Comparison of ENCODE assay signal across 1 cellular context in the genomic region with DNA sequence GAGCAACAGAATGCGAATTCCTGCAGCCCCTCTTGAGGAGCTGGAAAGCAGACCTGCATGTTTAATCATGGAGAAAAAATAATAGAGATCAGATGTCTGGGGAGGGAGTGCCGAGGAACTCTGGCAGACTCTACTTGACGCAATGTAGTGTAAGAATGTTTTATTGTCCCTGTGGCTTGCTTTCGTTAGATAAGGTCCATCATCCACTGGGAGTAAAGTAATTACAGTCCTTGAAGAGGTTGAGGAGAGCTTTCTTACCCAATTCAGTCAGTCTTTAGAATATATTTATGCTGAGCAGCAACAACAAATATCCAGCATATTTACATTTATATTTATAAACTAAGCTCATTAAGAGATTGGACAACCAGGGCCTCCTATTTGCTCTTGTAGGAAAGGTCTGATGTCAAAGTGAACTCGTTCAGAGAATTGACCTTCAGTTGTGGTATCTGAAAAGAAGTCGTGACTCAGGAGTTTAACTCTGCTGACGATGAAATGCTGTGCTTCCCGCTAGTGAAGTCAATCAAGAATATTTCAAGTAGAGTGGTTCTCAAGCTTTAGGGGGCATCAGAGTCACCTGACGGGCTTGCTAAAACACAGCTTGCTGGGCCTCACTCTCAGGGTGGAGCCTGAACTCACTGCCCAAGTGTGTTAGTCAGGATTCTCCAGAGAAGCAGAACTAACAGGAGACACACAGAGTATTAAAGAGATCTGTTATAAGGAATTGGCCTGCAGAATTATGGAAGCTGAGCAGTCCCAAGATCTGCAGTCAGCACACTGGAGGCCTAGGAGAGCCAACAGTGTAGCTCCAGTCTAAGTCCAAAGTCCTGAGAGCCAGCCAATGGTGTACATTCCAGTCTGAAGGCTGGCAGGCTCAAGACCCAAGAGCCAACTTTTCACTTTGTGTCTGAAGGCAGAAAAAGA.
TF ChIP-seq lines count a peak whose summit lies in the region.

No MANE protein-coding gene starts in this region.

TF ChIP-seq in K562, 482 proteins besides CTCF, POLR2A, EP300 and RAD21 (continued from another document and continues in another):
- TF ChIP-seq ZBTB40 (IDR thresholded peaks at IDR 0.05) (no peak), ZBTB40 (CRISPR knock-in tag; IDR thresholded peaks at IDR 0.05) (no peak), BDP1 (IDR thresholded peaks at IDR 0.05; ENCODE audit: insufficient read depth, insufficient read length) (no peak), TAL1 (IDR thresholded peaks at IDR 0.05) (peak; percentile 51), ZNF384 (IDR thresholded peaks at IDR 0.05; ENCODE audit: low read depth, low read length) (no peak), LCOR (CRISPR knock-in tag; IDR thresholded peaks at IDR 0.05) (no peak), ZMIZ1 (IDR thresholded peaks at IDR 0.05; ENCODE audit: low read depth in 2 of 2, low read length in 2 of 2) (peak in 1 of 2 experiments; percentile 41; a peak in 1 of 4 replicates), KDM5B (IDR thresholded peaks at IDR 0.05; ENCODE audit: insufficient replicate concordance, low read depth, low read length) (no peak), PTTG1 (tag; IDR thresholded peaks at IDR 0.05; ENCODE audit: low read depth) (no peak), ZC3H4 (CRISPR knock-in tag; IDR thresholded peaks at IDR 0.05; ENCODE audit: borderline replicate concordance) (no peak), POLR2AphosphoS5 (IDR thresholded peaks at IDR 0.05; ENCODE audit: control insufficient read depth, insufficient read depth, low read depth, low read length) (no peak), RUNX1 (IDR thresholded peaks at IDR 0.05; ENCODE audit: low read depth) (no peak), ZFP30 (CRISPR knock-in tag; IDR thresholded peaks at IDR 0.05; ENCODE audit: borderline replicate concordance) (no peak), MEF2A (IDR thresholded peaks at IDR 0.05; ENCODE audit: control insufficient read depth, low read depth, low read length) (no peak), MBD2 (IDR thresholded peaks at IDR 0.05; ENCODE audit: borderline replicate concordance, low read depth) (no peak), MCM7 (IDR thresholded peaks at IDR 0.05) (no peak), MCM3 (IDR thresholded peaks at IDR 0.05) (no peak), ETS1 (conservative IDR thresholded peaks at IDR 0.05; ENCODE audit: control insufficient read depth, low read depth, low read length) (no peak), ZNF224 (CRISPR knock-in tag; IDR thresholded peaks at IDR 0.05) (no peak), MAFG (tag; conservative IDR thresholded peaks at IDR 0.05) (peak; percentile 87), RFX1 (IDR thresholded peaks at IDR 0.05) (no peak), XRCC3 (IDR thresholded peaks at IDR 0.05) (no peak), TFE3 (CRISPR knock-in tag; IDR thresholded peaks at IDR 0.05) (peak; percentile 35), POU5F1 (IDR thresholded peaks at IDR 0.05; ENCODE audit: borderline replicate concordance, low read depth, low read length, partially characterized antibody) (no peak), MYNN (IDR thresholded peaks at IDR 0.05) (no peak), MYNN (CRISPR knock-in tag; IDR thresholded peaks at IDR 0.05) (no peak), TARDBP (IDR thresholded peaks at IDR 0.05) (no peak), ZNF778 (CRISPR knock-in tag; IDR thresholded peaks at IDR 0.05) (no peak), FOSL1 (tag; conservative IDR thresholded peaks at IDR 0.05) (peak; percentile 76)
- TF ChIP-seq, protein P1, sequence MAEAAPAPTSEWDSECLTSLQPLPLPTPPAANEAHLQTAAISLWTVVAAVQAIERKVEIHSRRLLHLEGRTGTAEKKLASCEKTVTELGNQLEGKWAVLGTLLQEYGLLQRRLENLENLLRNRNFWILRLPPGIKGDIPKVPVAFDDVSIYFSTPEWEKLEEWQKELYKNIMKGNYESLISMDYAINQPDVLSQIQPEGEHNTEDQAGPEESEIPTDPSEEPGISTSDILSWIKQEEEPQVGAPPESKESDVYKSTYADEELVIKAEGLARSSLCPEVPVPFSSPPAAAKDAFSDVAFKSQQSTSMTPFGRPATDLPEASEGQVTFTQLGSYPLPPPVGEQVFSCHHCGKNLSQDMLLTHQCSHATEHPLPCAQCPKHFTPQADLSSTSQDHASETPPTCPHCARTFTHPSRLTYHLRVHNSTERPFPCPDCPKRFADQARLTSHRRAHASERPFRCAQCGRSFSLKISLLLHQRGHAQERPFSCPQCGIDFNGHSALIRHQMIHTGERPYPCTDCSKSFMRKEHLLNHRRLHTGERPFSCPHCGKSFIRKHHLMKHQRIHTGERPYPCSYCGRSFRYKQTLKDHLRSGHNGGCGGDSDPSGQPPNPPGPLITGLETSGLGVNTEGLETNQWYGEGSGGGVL (CRISPR knock-in tag; IDR thresholded peaks at IDR 0.05), result no peak
- TF ChIP-seq, protein P2, sequence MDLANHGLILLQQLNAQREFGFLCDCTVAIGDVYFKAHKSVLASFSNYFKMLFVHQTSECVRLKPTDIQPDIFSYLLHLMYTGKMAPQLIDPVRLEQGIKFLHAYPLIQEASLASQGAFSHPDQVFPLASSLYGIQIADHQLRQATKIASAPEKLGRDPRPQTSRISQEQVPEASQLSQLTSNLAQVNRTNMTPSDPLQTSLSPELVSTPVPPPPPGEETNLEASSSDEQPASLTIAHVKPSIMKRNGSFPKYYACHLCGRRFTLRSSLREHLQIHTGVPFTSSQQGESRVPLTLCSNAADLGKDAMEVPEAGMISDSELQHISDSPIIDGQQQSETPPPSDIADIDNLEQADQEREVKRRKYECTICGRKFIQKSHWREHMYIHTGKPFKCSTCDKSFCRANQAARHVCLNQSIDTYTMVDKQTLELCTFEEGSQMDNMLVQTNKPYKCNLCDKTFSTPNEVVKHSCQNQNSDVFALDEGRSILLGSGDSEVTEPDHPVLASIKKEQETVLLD (IDR thresholded peaks at IDR 0.05), result no peak
- TF ChIP-seq, protein P3, sequence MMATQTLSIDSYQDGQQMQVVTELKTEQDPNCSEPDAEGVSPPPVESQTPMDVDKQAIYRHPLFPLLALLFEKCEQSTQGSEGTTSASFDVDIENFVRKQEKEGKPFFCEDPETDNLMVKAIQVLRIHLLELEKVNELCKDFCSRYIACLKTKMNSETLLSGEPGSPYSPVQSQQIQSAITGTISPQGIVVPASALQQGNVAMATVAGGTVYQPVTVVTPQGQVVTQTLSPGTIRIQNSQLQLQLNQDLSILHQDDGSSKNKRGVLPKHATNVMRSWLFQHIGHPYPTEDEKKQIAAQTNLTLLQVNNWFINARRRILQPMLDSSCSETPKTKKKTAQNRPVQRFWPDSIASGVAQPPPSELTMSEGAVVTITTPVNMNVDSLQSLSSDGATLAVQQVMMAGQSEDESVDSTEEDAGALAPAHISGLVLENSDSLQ (IDR thresholded peaks at IDR 0.05), result peak; percentile 52; the same call in 1 of the 2 replicates
- TF ChIP-seq, protein P4, sequence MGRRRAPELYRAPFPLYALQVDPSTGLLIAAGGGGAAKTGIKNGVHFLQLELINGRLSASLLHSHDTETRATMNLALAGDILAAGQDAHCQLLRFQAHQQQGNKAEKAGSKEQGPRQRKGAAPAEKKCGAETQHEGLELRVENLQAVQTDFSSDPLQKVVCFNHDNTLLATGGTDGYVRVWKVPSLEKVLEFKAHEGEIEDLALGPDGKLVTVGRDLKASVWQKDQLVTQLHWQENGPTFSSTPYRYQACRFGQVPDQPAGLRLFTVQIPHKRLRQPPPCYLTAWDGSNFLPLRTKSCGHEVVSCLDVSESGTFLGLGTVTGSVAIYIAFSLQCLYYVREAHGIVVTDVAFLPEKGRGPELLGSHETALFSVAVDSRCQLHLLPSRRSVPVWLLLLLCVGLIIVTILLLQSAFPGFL (CRISPR knock-in tag; IDR thresholded peaks at IDR 0.05), result no peak
